Comparison of ENCODE assay signal across 32 cellular contexts in the genomic region with DNA sequence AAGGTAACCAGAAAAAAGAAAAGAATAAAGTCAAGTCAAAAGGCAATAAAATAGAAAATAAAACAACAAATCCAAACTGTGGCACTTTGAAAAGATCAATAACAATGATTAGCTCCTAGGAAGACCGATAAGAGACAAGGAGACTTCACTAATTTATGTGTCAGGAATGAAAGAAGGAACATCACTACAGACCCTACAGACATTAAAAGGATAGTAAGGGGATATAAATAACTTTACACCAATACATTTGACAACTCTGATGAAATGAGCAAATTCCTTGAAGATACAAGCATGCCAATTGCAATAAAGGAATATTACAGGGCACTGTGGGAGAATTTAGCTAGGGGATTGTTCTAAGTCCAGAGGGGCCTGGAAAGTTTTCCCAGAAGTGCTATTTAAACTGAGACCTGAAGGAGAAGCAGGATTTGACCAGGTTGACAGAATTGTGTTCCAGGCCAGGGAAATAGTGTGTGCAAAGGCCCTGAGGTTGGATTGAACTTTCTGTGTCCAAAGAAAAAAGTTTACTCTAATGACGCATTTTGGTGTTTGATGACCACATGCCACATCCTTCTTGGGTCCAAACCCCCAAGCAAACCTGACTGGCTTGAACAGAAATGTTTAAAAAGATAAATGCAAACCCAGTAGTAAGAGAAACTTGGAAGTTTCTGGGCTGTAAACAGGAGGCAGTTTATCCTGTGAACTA. TPM values are rescaled to one million over a fixed set of nuclear protein-coding genes. Genes with fewer than 3 reads are reported as not detected.
"Had no signal": no experiment of that assay in that cellular context is flagged by ENCODE, and none has a peak within 500 bp of the region (broad histone marks: within the 10 kb centered on the region; RNA-seq: fewer than 3 reads in every experiment).

No MANE protein-coding gene starts in this region.

- H3K4me2 ChIP-seq: hepatocyte had no signal

- H3K27me3 ChIP-seq: foreskin keratinocyte, hepatocyte, ovary, testis had no signal

- H3K4me1 Mint-ChIP-seq: endodermal cell had no signal

- H3K36me3 Mint-ChIP-seq: mesothelial cell of epicardium had no signal

- DNase-seq: effector CD8-positive, alpha-beta T cell; endodermal cell; foreskin keratinocyte; heart left ventricle; left cardiac atrium; left lung; mesenchymal stem cell; mucosa of descending colon; naive B cell; occipital lobe; ovary; posterior cingulate gyrus; psoas muscle; right cardiac atrium; spleen; stimulated activated CD4-positive, alpha-beta T cell treated with anti-CD3 and anti-CD28 coated beads, Interleukin-4, amount 100 ng/mL, for 4 hours; stimulated activated naive CD8-positive, alpha-beta T cell treated with anti-CD3 and anti-CD28 coated beads, Interleukin-15, Interleukin-2, amounts not matched to agents 100 U/mL and 50 U/mL, for 24 hours; substantia nigra; testis; tibial artery had no signal

- H3K9me3 Mint-ChIP-seq: dendritic cell treated with granulocyte-macrophage colony-stimulating factor and Interleukin-4, amounts not matched to agents 40 ng/mL and 50 ng/mL, for 4 days had no signal

- FAIRE-seq: colon, islet of Langerhans had no signal

- H2AFZ ChIP-seq: hepatocyte had no signal

- H3K4me3 ChIP-seq: gastroesophageal sphincter, heart left ventricle, hepatocyte, left lung, mucosa of descending colon, ovary, psoas muscle, skin epidermis, spleen, testis, tibial artery had no signal

- H3K4me3 Mint-ChIP-seq: dendritic cell treated with granulocyte-macrophage colony-stimulating factor and Interleukin-4, amounts not matched to agents 40 ng/mL and 50 ng/mL, for 4 days; endodermal cell; mesothelial cell of epicardium; naive B cell; stimulated activated memory B cell treated with anti-CD40 and anti-IgM and Interleukin-4, amounts not matched to agents 10 μg/mL and 1 μg/mL and 100 μg/mL, for 72 hours; type B pancreatic cell had no signal

- H3K27me3 Mint-ChIP-seq: dendritic cell treated with granulocyte-macrophage colony-stimulating factor and Interleukin-4, amounts not matched to agents 40 ng/mL and 50 ng/mL, for 4 days had no signal

- H3K9me3 ChIP-seq: mucosa of descending colon, ovary, psoas muscle, testis had no signal

- H3K79me2 ChIP-seq: hepatocyte had no signal

- ATAC-seq: esophagus mucosa; foreskin keratinocyte; gastroesophageal sphincter; heart left ventricle; left cardiac atrium; left lung; mucosa of descending colon; psoas muscle; right cardiac atrium; stimulated activated memory B cell treated with anti-CD40 and anti-IgM and Interleukin-4, amounts not matched to agents 10 μg/mL and 1 μg/mL and 100 μg/mL, for 72 hours; stimulated activated naive CD8-positive, alpha-beta T cell treated with anti-CD3 and anti-CD28 coated beads, Interleukin-15, Interleukin-2, amounts not matched to agents 100 U/mL and 50 U/mL, for 24 hours had no signal

- H3K36me3 ChIP-seq: gastroesophageal sphincter, heart left ventricle, left lung, ovary, tibial artery had no signal

- H3K4me1 ChIP-seq: foreskin keratinocyte, gastroesophageal sphincter, psoas muscle, testis, tibial artery had no signal

- H3K27ac ChIP-seq: epithelial cell of prostate, foreskin keratinocyte, gastroesophageal sphincter, heart left ventricle, hepatocyte, ovary, psoas muscle, skin epidermis, testis, tibial artery had no signal

- H3K27ac Mint-ChIP-seq: dendritic cell treated with granulocyte-macrophage colony-stimulating factor and Interleukin-4, amounts not matched to agents 40 ng/mL and 50 ng/mL, for 4 days; endodermal cell; mesothelial cell of epicardium; naive B cell; stimulated activated memory B cell treated with anti-CD40 and anti-IgM and Interleukin-4, amounts not matched to agents 10 μg/mL and 1 μg/mL and 100 μg/mL, for 72 hours; type B pancreatic cell had no signal

RNA-seq across cellular contexts. Expression of a gene that starts 1.6 kb away (rescaled TPM):
- total RNA-seq: esophagus mucosa, foreskin keratinocyte had no signal
- polyA plus RNA-seq: neural cell had no signal
